ENCODE assay signal across 20 cellular contexts in genomic region chr1:169670836-169671235, GRCh38. TPM values are rescaled to one million over a fixed set of nuclear protein-coding genes. Genes with fewer than 3 reads are reported as not detected.
DNase-seq lines count a peak whose midpoint lies in the region; ATAC-seq lines count a peak whose summit lies in the region.
"Had no signal": no experiment of that assay in that cellular context is flagged by ENCODE, and none has a peak within 500 bp of the region (broad histone marks: within the 10 kb centered on the region; RNA-seq: fewer than 3 reads in every experiment).

No MANE protein-coding gene starts in this region.

- peaks cover 57% of the 10 kb centered on the region for H3K4me1 Mint-ChIP-seq in stimulated activated naive CD8-positive, alpha-beta T cell treated with anti-CD3 and anti-CD28 coated beads, Interleukin-15, Interleukin-2, amounts not matched to agents 100 ng/mL and 50 ng/mL, for 24 hours (ENCODE audit: low read depth)
- H3K4me1 Mint-ChIP-seq in T-cell (peaks cover 57 to 65% (median 65%) of the 10 kb centered on the region in 3 donors), immature natural killer cell (peaks cover 48 to 58% of the 10 kb centered on the region in 2 donors)
- H3K4me1 Mint-ChIP-seq: nephron had no signal

- no peaks in the 10 kb centered on the region for H3K27me3 Mint-ChIP-seq in stimulated activated naive CD8-positive, alpha-beta T cell treated with anti-CD3 and anti-CD28 coated beads, Interleukin-15, Interleukin-2, amounts not matched to agents 100 ng/mL and 50 ng/mL, for 24 hours
- H3K27me3 Mint-ChIP-seq in T-cell (no peaks in the 10 kb centered on the region), immature natural killer cell (ENCODE audit: low read depth in 3 of 3) (no peaks in the 10 kb centered on the region)

- no peak for ATAC-seq in stimulated activated naive CD8-positive, alpha-beta T cell treated with anti-CD3 and anti-CD28 coated beads, Interleukin-15, Interleukin-2, amounts not matched to agents 100 U/mL and 50 U/mL, for 24 hours
- ATAC-seq in T-cell (replicated peaks in 1 of 4) = no peak
- no peak for ATAC-seq in GM18867 (IDR thresholded peaks at IDR 0.05; ENCODE audit: unreplicated experiment)

- no peak for DNase-seq in stimulated activated naive CD8-positive, alpha-beta T cell treated with anti-CD3 and anti-CD28 coated beads, Interleukin-15, Interleukin-2, amounts not matched to agents 100 U/mL and 50 U/mL, for 24 hours
- no peak for DNase-seq in T-cell
- DNase-seq in immature natural killer cell = no peak
- no peak for DNase-seq in DMS153 (lab: John Stamatoyannopoulos, UW)
- DNase-seq in NCI-H187 treated with DMSO at 0.1 percent for 48 hours (lab: John Stamatoyannopoulos, UW) = no peak
- DNase-seq: activated CD4-positive, CD25-positive, alpha-beta regulatory T cell treated with anti-CD3 and anti-CD28 coated beads, Interleukin-2, amount 50 U/mL, for 72 hours; activated CD8-positive, alpha-beta memory T cell treated with anti-CD3 and anti-CD28 coated beads, Interleukin-2, amount 50 U/mL, for 48 hours; AML-193; dorsolateral prefrontal cortex; NCI-H1105; NCI-H748 treated with DMSO at 0.1 percent for 48 hours; OCI-M1; posterior cingulate gyrus; SHP77 treated with DMSO at 0.1 percent for 48 hours; small intestine; stimulated activated CD4-positive, alpha-beta T cell treated with anti-CD3 and anti-CD28 coated beads, Interleukin-4, amount 100 ng/mL, for 4 hours had no signal

- H3K36me3 Mint-ChIP-seq in stimulated activated naive CD8-positive, alpha-beta T cell treated with anti-CD3 and anti-CD28 coated beads, Interleukin-15, Interleukin-2, amounts not matched to agents 100 ng/mL and 50 ng/mL, for 24 hours (ENCODE audit: low read depth) = peaks cover 34% of the 10 kb centered on the region
- H3K36me3 Mint-ChIP-seq in T-cell (peaks cover 14% of the 10 kb centered on the region), immature natural killer cell (peaks cover 0 to 6% (median 4%) of the 10 kb centered on the region in 3 donors)

- peaks cover 4% of the 10 kb centered on the region for H3K9me3 Mint-ChIP-seq in stimulated activated naive CD8-positive, alpha-beta T cell treated with anti-CD3 and anti-CD28 coated beads, Interleukin-15, Interleukin-2, amounts not matched to agents 100 ng/mL and 50 ng/mL, for 24 hours
- H3K9me3 Mint-ChIP-seq in T-cell (peaks cover 0 to 12% (median 10%) of the 10 kb centered on the region in 3 donors), immature natural killer cell (peaks cover 0 to 6% (median 1%) of the 10 kb centered on the region in 6 donors)
- H3K9me3 Mint-ChIP-seq: nephron had no signal

- POLR2A ChIA-PET in T-cell (lab: Charles Lee) = no interaction called here

- peak overlapping the region; percentile 34 for H3K27ac Mint-ChIP-seq in stimulated activated naive CD8-positive, alpha-beta T cell treated with anti-CD3 and anti-CD28 coated beads, Interleukin-15, Interleukin-2, amounts not matched to agents 100 ng/mL and 50 ng/mL, for 24 hours
- H3K27ac Mint-ChIP-seq in T-cell (peak overlapping the region; percentile 79 to 85), immature natural killer cell (peak overlapping the region in 4 of 6 donors; percentile 18 to 76 (median 45))
- H3K27ac Mint-ChIP-seq: nephron had no signal

- CTCF ChIA-PET in T-cell (lab: Charles Lee) = interaction anchor here in 1 of 2 donors (1.1 to 1.5 kb wide), 3 partner anchors 9 to 36 kb away, joined by 3 to 4 read pairs (median 3); no protein-coding TSS in a partner anchor

- H3K4me3 Mint-ChIP-seq in stimulated activated naive CD8-positive, alpha-beta T cell treated with anti-CD3 and anti-CD28 coated beads, Interleukin-15, Interleukin-2, amounts not matched to agents 100 ng/mL and 50 ng/mL, for 24 hours = no peak overlapping the region
- H3K4me3 Mint-ChIP-seq in T-cell (peak overlapping the region in 1 of 3 donors; percentile 63), immature natural killer cell (no peak overlapping the region)
- H3K4me3 Mint-ChIP-seq: nephron had no signal

RNA-seq across cellular contexts. Expression of gene SELL, which starts 40.6 kb away (rescaled TPM):
- 100 to 1,000 TPM; 305 to 461 (median 336) TPM for total RNA-seq in T-cell
- polyA plus RNA-seq in immature natural killer cell = 1,000 to 10,000 TPM; 1,217 to 1,884 (median 1,329) TPM
- total RNA-seq: bronchial epithelial cell had no signal

RNA-seq across cellular contexts. Expression of gene SELP, which starts 40.9 kb away (rescaled TPM):
- total RNA-seq in T-cell = 1 to 10 TPM; 1.3 to 3.4 (median 1.9) TPM
- polyA plus RNA-seq in immature natural killer cell = 1 to 10 TPM in 1 of 3 donors, under 1 TPM in 1, not detected in 1; 0.66 to 1.4 TPM
- total RNA-seq: bronchial epithelial cell had no signal
